ENCODE assay signal across 11 cellular contexts in genomic region chr10:112053895-112054294, GRCh38.
"Had no signal": no experiment of that assay in that cellular context is flagged by ENCODE, and none has a peak within 500 bp of the region (broad histone marks: within the 10 kb centered on the region; RNA-seq: fewer than 3 reads in every experiment).

No MANE protein-coding gene starts in this region.

- DNase-seq: GM23248, GOT3, H7, H9, HCEC 1CT, HFFc6 had no signal

- H3K27ac ChIP-seq: GM23248 had no signal

- H3K4me3 ChIP-seq: GM23248, GM23338, HAP-1 had no signal

- H3K9ac ChIP-seq: GM23248 had no signal

- FAIRE-seq: H1, H54 had no signal

- H3K4me1 ChIP-seq: HAP-1 had no signal

- H2AFZ ChIP-seq: GM23248, GM23338 had no signal

- ATAC-seq: GM23338, HCT116 had no signal

- H3K4me2 ChIP-seq: GM23338 had no signal

- H3K9me3 ChIP-seq: HAP-1 had no signal

- H3K36me3 ChIP-seq: HAP-1 had no signal
